30 cellular contexts compared by ENCODE assay signal in genomic region chr17:77204531-77204930, GRCh38.
"Had no signal": no experiment of that assay in that cellular context is flagged by ENCODE, and none has a peak within 500 bp of the region (broad histone marks: within the 10 kb centered on the region; RNA-seq: fewer than 3 reads in every experiment).

No MANE protein-coding gene starts in this region.

- H3K27ac Mint-ChIP-seq: activated naive CD4-positive, alpha-beta T cell treated with anti-CD3 and anti-CD28 coated beads, Interleukin-2, amount 50 U/mL, for 24 hours; activated naive CD8-positive, alpha-beta T cell treated with anti-CD3 and anti-CD28 coated beads, Interleukin-2, amount 50 U/mL, for 24 hours; activated T-cell treated with anti-CD3 and anti-CD28 coated beads, Interleukin-2, amount 50 U/mL, for 24 hours; dendritic cell treated with granulocyte-macrophage colony-stimulating factor and Interleukin-4, amounts not matched to agents 40 ng/mL and 50 ng/mL, for 4 days; endodermal cell; stimulated activated memory B cell treated with anti-CD40 and anti-IgM and Interleukin-4, amounts not matched to agents 10 μg/mL and 1 μg/mL and 100 μg/mL, for 72 hours; stimulated activated naive CD8-positive, alpha-beta T cell treated with anti-CD3 and anti-CD28 coated beads, Interleukin-15, amount 100 ng/mL, for 72 hours had no signal

- H3K27me3 ChIP-seq: esophagus squamous epithelium, gastroesophageal sphincter, hepatocyte, right lobe of liver, upper lobe of right lung had no signal

- H3K4me2 ChIP-seq: hepatocyte had no signal

- H3K4me1 Mint-ChIP-seq: activated naive CD4-positive, alpha-beta T cell treated with anti-CD3 and anti-CD28 coated beads, Interleukin-2, amount 50 U/mL, for 24 hours; activated naive CD8-positive, alpha-beta T cell treated with anti-CD3 and anti-CD28 coated beads, Interleukin-2, amount 50 U/mL, for 24 hours; stimulated activated naive CD8-positive, alpha-beta T cell treated with anti-CD3 and anti-CD28 coated beads, Interleukin-15, amount 100 ng/mL, for 72 hours had no signal

- H3K9me3 ChIP-seq: esophagus squamous epithelium, gastroesophageal sphincter, right lobe of liver, upper lobe of right lung had no signal

- H3K27me3 Mint-ChIP-seq: activated naive CD4-positive, alpha-beta T cell treated with anti-CD3 and anti-CD28 coated beads, Interleukin-2, amount 50 U/mL, for 24 hours; activated naive CD8-positive, alpha-beta T cell treated with anti-CD3 and anti-CD28 coated beads, Interleukin-2, amount 50 U/mL, for 24 hours; activated T-cell treated with anti-CD3 and anti-CD28 coated beads, Interleukin-2, amount 50 U/mL, for 24 hours; dendritic cell treated with granulocyte-macrophage colony-stimulating factor and Interleukin-4, amounts not matched to agents 40 ng/mL and 50 ng/mL, for 4 days; naive thymus-derived CD8-positive, alpha-beta T cell; stimulated activated memory B cell treated with anti-CD40 and anti-IgM and Interleukin-4, amounts not matched to agents 10 μg/mL and 1 μg/mL and 100 μg/mL, for 72 hours; stimulated activated naive CD8-positive, alpha-beta T cell treated with anti-CD3 and anti-CD28 coated beads, Interleukin-15, amount 100 ng/mL, for 72 hours had no signal

- H3K4me3 Mint-ChIP-seq: activated naive CD4-positive, alpha-beta T cell treated with anti-CD3 and anti-CD28 coated beads, Interleukin-2, amount 50 U/mL, for 24 hours; activated naive CD8-positive, alpha-beta T cell treated with anti-CD3 and anti-CD28 coated beads, Interleukin-2, amount 50 U/mL, for 24 hours; activated T-cell treated with anti-CD3 and anti-CD28 coated beads, Interleukin-2, amount 50 U/mL, for 24 hours; dendritic cell treated with granulocyte-macrophage colony-stimulating factor and Interleukin-4, amounts not matched to agents 40 ng/mL and 50 ng/mL, for 4 days; endodermal cell; naive thymus-derived CD8-positive, alpha-beta T cell; neural crest cell; stimulated activated memory B cell treated with anti-CD40 and anti-IgM and Interleukin-4, amounts not matched to agents 10 μg/mL and 1 μg/mL and 100 μg/mL, for 72 hours; stimulated activated naive CD8-positive, alpha-beta T cell treated with anti-CD3 and anti-CD28 coated beads, Interleukin-15, amount 100 ng/mL, for 72 hours had no signal

- DNase-seq: activated CD4-positive, alpha-beta T cell treated with anti-CD3 and anti-CD28 coated beads for 48 hours; activated CD4-positive, alpha-beta T cell treated with anti-CD3 and anti-CD28 coated beads, Interleukin-2, amount 50 U/mL, for 48 hours; activated CD8-positive, alpha-beta memory T cell treated with anti-CD3 and anti-CD28 coated beads for 24 hours; activated naive CD8-positive, alpha-beta T cell treated with anti-CD3 and anti-CD28 coated beads, Interleukin-2, amount 50 U/mL, for 24 hours; activated T-cell treated with anti-CD3 and anti-CD28 coated beads, Interleukin-2, amount 50 U/mL, for 24 hours; amygdala; caudate nucleus; endodermal cell; esophagus squamous epithelium; islet precursor cell; left ventricle myocardium superior; mammary epithelial cell; naive thymus-derived CD8-positive, alpha-beta T cell; stimulated activated CD4-positive, alpha-beta T cell treated with anti-CD3 and anti-CD28 coated beads, Interleukin-4, amount 100 ng/mL, for 4 hours; stimulated activated CD8-positive, alpha-beta memory T cell treated with anti-CD3 and anti-CD28 coated beads, Interleukin-4, amount 100 ng/mL, for 48 hours; stimulated activated naive CD8-positive, alpha-beta T cell treated with anti-CD3 and anti-CD28 coated beads, Interleukin-15, amount 100 ng/mL, for 72 hours; substantia nigra; T-helper 1 cell; upper lobe of right lung; WERI-Rb-1 had no signal

- H3K4me3 ChIP-seq: esophagus squamous epithelium, gastroesophageal sphincter, hepatocyte, right lobe of liver, skin epidermis, upper lobe of right lung had no signal

- H3K79me2 ChIP-seq: hepatocyte had no signal

- ATAC-seq: activated CD4-positive, CD25-positive, alpha-beta regulatory T cell treated with anti-CD3 and anti-CD28 coated beads, Interleukin-2, amount 50 U/mL, for 24 hours; activated naive CD8-positive, alpha-beta T cell treated with anti-CD3 and anti-CD28 coated beads, Interleukin-2, amount 50 U/mL, for 24 hours; gastroesophageal sphincter; left ventricle myocardium superior; naive thymus-derived CD8-positive, alpha-beta T cell; right lobe of liver; stimulated activated memory B cell treated with anti-CD40 and anti-IgM and Interleukin-4, amounts not matched to agents 10 μg/mL and 1 μg/mL and 100 μg/mL, for 72 hours; stimulated activated naive CD8-positive, alpha-beta T cell treated with anti-CD3 and anti-CD28 coated beads, Interleukin-15, amount 100 ng/mL, for 72 hours; upper lobe of right lung had no signal

- H3K27ac ChIP-seq: epithelial cell of prostate, esophagus squamous epithelium, gastroesophageal sphincter, hepatocyte, right lobe of liver, skin epidermis, upper lobe of right lung, WERI-Rb-1 had no signal

- H3K4me1 ChIP-seq: right lobe of liver had no signal

- H2AFZ ChIP-seq: hepatocyte had no signal

- H3K9me3 Mint-ChIP-seq: activated naive CD4-positive, alpha-beta T cell treated with anti-CD3 and anti-CD28 coated beads, Interleukin-2, amount 50 U/mL, for 24 hours; activated naive CD8-positive, alpha-beta T cell treated with anti-CD3 and anti-CD28 coated beads, Interleukin-2, amount 50 U/mL, for 24 hours; activated T-cell treated with anti-CD3 and anti-CD28 coated beads, Interleukin-2, amount 50 U/mL, for 24 hours; dendritic cell treated with granulocyte-macrophage colony-stimulating factor and Interleukin-4, amounts not matched to agents 40 ng/mL and 50 ng/mL, for 4 days; endodermal cell; naive thymus-derived CD8-positive, alpha-beta T cell; neural crest cell; stimulated activated memory B cell treated with anti-CD40 and anti-IgM and Interleukin-4, amounts not matched to agents 10 μg/mL and 1 μg/mL and 100 μg/mL, for 72 hours; stimulated activated naive CD8-positive, alpha-beta T cell treated with anti-CD3 and anti-CD28 coated beads, Interleukin-15, amount 100 ng/mL, for 72 hours had no signal
